Comparison of ENCODE assay signal across 8 cellular contexts in the genomic region with DNA sequence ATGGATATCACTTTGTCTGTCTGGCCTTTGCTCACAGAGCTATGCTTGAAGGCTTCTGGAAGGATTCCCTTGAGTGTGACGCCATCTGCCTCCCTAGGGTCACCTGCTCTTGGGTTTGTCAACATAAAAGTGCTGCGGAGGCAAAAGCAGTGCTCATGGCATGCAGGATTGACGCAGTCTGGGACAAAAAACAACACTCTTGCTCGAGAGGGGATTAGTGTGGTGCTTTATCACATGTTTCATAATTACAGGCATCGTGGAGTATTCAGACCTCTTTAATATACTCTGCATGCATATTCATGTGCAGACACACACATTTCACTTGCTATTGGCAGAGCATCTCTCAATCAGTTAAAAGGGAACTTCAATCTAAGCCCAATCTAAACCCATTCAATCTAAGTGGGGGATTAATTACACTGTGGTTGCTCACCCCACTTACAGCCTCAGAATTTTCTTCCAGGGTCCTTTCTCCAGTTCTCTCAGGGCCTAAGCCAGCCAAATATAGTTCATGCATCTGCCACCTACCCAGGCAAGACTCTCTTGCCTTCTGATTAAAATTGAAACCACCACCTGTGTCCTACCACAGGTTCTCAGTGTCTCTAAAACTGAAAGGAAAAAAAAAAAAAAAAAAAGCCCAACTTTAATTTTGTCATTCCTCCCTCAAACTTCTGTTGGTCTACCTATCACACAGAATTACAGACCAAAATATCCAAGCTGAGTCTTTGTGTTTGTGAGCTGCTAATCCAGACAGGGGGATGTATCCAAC.
A peak's percentile ranks its signal among the peaks of the same experiment; 100 is the strongest.
DNase-seq lines count a peak whose midpoint lies in the region; ATAC-seq and TF ChIP-seq lines count a peak whose summit lies in the region.

No MANE protein-coding gene starts in this region.

- H3K36me3 ChIP-seq in GM06990 (ENCODE audit: control insufficient read depth, insufficient read depth, low read length) (no peaks in the 10 kb centered on the region), thyroid gland (no peaks in the 10 kb centered on the region)

- peak overlapping the region; percentile 92 to 99 (median 99) for H3K27ac ChIP-seq in thyroid gland

- no peaks in the 10 kb centered on the region for H3K9me3 ChIP-seq in thyroid gland

- peak overlapping the region; percentile 49 for H3K27ac Mint-ChIP-seq in activated naive CD8-positive, alpha-beta T cell treated with anti-CD3 and anti-CD28 coated beads for 36 hours

- H3K36me3 Mint-ChIP-seq in activated naive CD8-positive, alpha-beta T cell treated with anti-CD3 and anti-CD28 coated beads for 36 hours: peaks cover 4% of the 10 kb centered on the region

- no peaks in the 10 kb centered on the region for H3K9me3 Mint-ChIP-seq in activated naive CD8-positive, alpha-beta T cell treated with anti-CD3 and anti-CD28 coated beads for 36 hours

- DNase-seq in GM06990 (ENCODE audit: extremely low read depth, insufficient read length) (peak; percentile 71), thyroid gland (peak; percentile 71 to 74), HuH-7.5 (ENCODE audit: low spot score) (no peak), UCSD-AML1 (lab: John Stamatoyannopoulos, UW; ENCODE audit: unreplicated experiment) (no peak)
- peak; percentile 30 for DNase-seq in activated naive CD8-positive, alpha-beta T cell treated with anti-CD3 and anti-CD28 coated beads for 36 hours
- no peak for DNase-seq in stimulated activated CD4-positive, alpha-beta T cell treated with anti-CD3 and anti-CD28 coated beads, Interleukin-4, amount 100 ng/mL, for 4 hours

- WGBS in thyroid gland, 2 donors: 38% methylated on average over 5 of the region's 5 CpGs

- H3K4me3 ChIP-seq in GM06990 (replicated peaks; ENCODE audit: low read depth, low read length) (no peak overlapping the region), thyroid gland (replicated peaks in 1 of 3) (no peak overlapping the region)

- ATAC-seq in GM19397 (IDR thresholded peaks at IDR 0.05; ENCODE audit: unreplicated experiment) (peak; percentile 58), HG03432 (IDR thresholded peaks at IDR 0.05; ENCODE audit: unreplicated experiment) (peak; percentile 82)

- peak in 1 of 2 donors; percentile 66 for TF ChIP-seq POLR2A in thyroid gland (IDR thresholded peaks at IDR 0.05)

- H3K4me1 ChIP-seq in thyroid gland: peaks cover 24 to 43% of the 10 kb centered on the region in 2 donors

- peaks cover 49% of the 10 kb centered on the region for H3K4me1 Mint-ChIP-seq in activated naive CD8-positive, alpha-beta T cell treated with anti-CD3 and anti-CD28 coated beads for 36 hours

- no peak overlapping the region for H3K4me3 Mint-ChIP-seq in activated naive CD8-positive, alpha-beta T cell treated with anti-CD3 and anti-CD28 coated beads for 36 hours

- intact Hi-C loops in thyroid gland (cut with DNase I): no loop called here

- TF ChIP-seq CTCF in GM06990 (IDR thresholded peaks at IDR 0.05; ENCODE audit: insufficient read depth, low read length, poor library complexity, severe bottlenecking): no peak
- TF ChIP-seq CTCF in thyroid gland (IDR thresholded peaks at IDR 0.05): no peak

- H3K27me3 Mint-ChIP-seq in activated naive CD8-positive, alpha-beta T cell treated with anti-CD3 and anti-CD28 coated beads for 36 hours: no peaks in the 10 kb centered on the region

- H3K27me3 ChIP-seq in GM06990 (replicated peaks; ENCODE audit: control insufficient read depth, insufficient read depth, low read length): no peaks in the 10 kb centered on the region
- H3K27me3 ChIP-seq in thyroid gland: no peaks in the 10 kb centered on the region

Comparison
In these comparisons a context has a peak if more than half of its experiments do, and no peak if none do; other contexts are left out.
1. DNase-seq: peak in GM06990 (single experiment), activated naive CD8-positive, alpha-beta T cell treated with anti-CD3 and anti-CD28 coated beads for 36 hours (single experiment) and thyroid gland (2 of 2); none in HuH-7.5 (single experiment), stimulated activated CD4-positive, alpha-beta T cell treated with anti-CD3 and anti-CD28 coated beads, Interleukin-4, amount 100 ng/mL, for 4 hours (0 of 2) and UCSD-AML1 (single experiment).